Comparison of ENCODE assay signal across 9 cellular contexts in genomic region chr15:55743615-55743978, GRCh38. TPM values are rescaled to one million over a fixed set of nuclear protein-coding genes. Genes with fewer than 3 reads are reported as not detected.
A peak's percentile ranks its signal among the peaks of the same experiment; 100 is the strongest.
DNase-seq lines count a peak whose midpoint lies in the region; ATAC-seq and TF ChIP-seq lines count a peak whose summit lies in the region.
"Had no signal": no experiment of that assay in that cellular context is flagged by ENCODE, and none has a peak within 500 bp of the region (broad histone marks: within the 10 kb centered on the region; RNA-seq: fewer than 3 reads in every experiment).

No MANE protein-coding gene starts in this region.

- peak overlapping the region; percentile 21; the same call in 1 of the 2 replicates for H3K9ac ChIP-seq in HUES64 (ENCODE audit: low read depth, low read length)
- H3K9ac ChIP-seq in neural progenitor cell: no peak overlapping the region

- H3K4me1 Mint-ChIP-seq in endothelial cell (ENCODE audit: unreplicated experiment) (peaks cover 7% of the 10 kb centered on the region), neural progenitor cell (peaks cover 38% of the 10 kb centered on the region)

- H3K27me3 ChIP-seq in HUES64 (ENCODE audit: insufficient read depth, low read length): peaks cover 84% of the 10 kb centered on the region
- H3K27me3 ChIP-seq in neural progenitor cell: peaks cover 19% of the 10 kb centered on the region

- H3F3A ChIP-seq in neural progenitor cell (ENCODE audit: low read depth): peaks cover 50% of the 10 kb centered on the region

- peaks cover 49% of the 10 kb centered on the region for H3K79me2 ChIP-seq in neural progenitor cell (ENCODE audit: low read depth)

- H3K27ac Mint-ChIP-seq in endothelial cell (ENCODE audit: unreplicated experiment): peak overlapping the region; percentile 86
- peak overlapping the region; percentile 99 for H3K27ac Mint-ChIP-seq in neural progenitor cell

- H3K9me3 Mint-ChIP-seq in endothelial cell (ENCODE audit: unreplicated experiment): no peaks in the 10 kb centered on the region
- no peaks in the 10 kb centered on the region for H3K9me3 Mint-ChIP-seq in neural progenitor cell

- peak overlapping the region; percentile 91 for H3K4me3 Mint-ChIP-seq in endothelial cell (ENCODE audit: unreplicated experiment)
- H3K4me3 Mint-ChIP-seq in neural progenitor cell: peak overlapping the region; percentile 86

- H2AFZ ChIP-seq in neural progenitor cell (replicated peaks): peak overlapping the region; percentile 37

- WGBS in HUES64: 6% methylated on average over 9 of the region's 9 CpGs

- H3K4me2 ChIP-seq in neural progenitor cell: peak overlapping the region; percentile 86

- no peak for DNase-seq in AG10803 (ENCODE audit: low read depth)
- no peak for DNase-seq in endothelial cell (ENCODE audit: low spot score)
- no peak for DNase-seq in neural progenitor cell (ENCODE audit: low spot score)
- no peak for DNase-seq in ureter (ENCODE audit: low spot score)
- DNase-seq: cortex of kidney had no signal

- H3K36me3 Mint-ChIP-seq in endothelial cell (ENCODE audit: low read depth, unreplicated experiment) (peaks cover 8% of the 10 kb centered on the region), neural progenitor cell (peaks cover 3% of the 10 kb centered on the region)

- H3K27ac ChIP-seq in HUES64 (ENCODE audit: low read depth, low read length) (no peak overlapping the region), neural progenitor cell (peak overlapping the region; percentile 96)

- H3K9me3 ChIP-seq in HUES64 (ENCODE audit: insufficient read depth, low read depth, low read length) (no peaks in the 10 kb centered on the region), neural progenitor cell (ENCODE audit: low read depth) (no peaks in the 10 kb centered on the region)

- H3K4me1 ChIP-seq in HUES64 (ENCODE audit: insufficient read depth, low read length) (peaks cover 27% of the 10 kb centered on the region), neural progenitor cell (peaks cover 31% of the 10 kb centered on the region)

- H3K36me3 ChIP-seq in HUES64 (ENCODE audit: insufficient read depth, low read length) (peaks cover 3% of the 10 kb centered on the region; the same call in 1 of the 2 replicates), neural progenitor cell (peaks cover 3% of the 10 kb centered on the region)

- peaks cover 5% of the 10 kb centered on the region for H3K27me3 Mint-ChIP-seq in endothelial cell (ENCODE audit: unreplicated experiment)
- peaks cover 2% of the 10 kb centered on the region for H3K27me3 Mint-ChIP-seq in neural progenitor cell (ENCODE audit: insufficient read depth, low read depth)

- H3K4me3 ChIP-seq in AG10803 (ENCODE audit: low read length) (peak overlapping the region; percentile 56), HUES64 (ENCODE audit: low read length) (peak overlapping the region; percentile 65), neural progenitor cell (peak overlapping the region; percentile 93)

- ATAC-seq in HG03378 (IDR thresholded peaks at IDR 0.05; ENCODE audit: unreplicated experiment) (no peak), GM19023 (IDR thresholded peaks at IDR 0.05; ENCODE audit: unreplicated experiment) (no peak), HG02938 (IDR thresholded peaks at IDR 0.05; ENCODE audit: unreplicated experiment) (no peak)

- peaks cover 36% of the 10 kb centered on the region for H4K20me1 ChIP-seq in neural progenitor cell (ENCODE audit: low read depth)

- TF ChIP-seq CTCF in AG10803 (conservative IDR thresholded peaks at IDR 0.05; ENCODE audit: low read length): no peak
- TF ChIP-seq CTCF in endothelial cell (IDR thresholded peaks at IDR 0.05; ENCODE audit: unreplicated experiment): no peak
- TF ChIP-seq CTCF in neural progenitor cell (IDR thresholded peaks at IDR 0.05): no peak

RNA-seq across cellular contexts. Expression of gene PRTG, which starts 0.6 kb away (rescaled TPM):
- polyA plus RNA-seq in HUES64 (2013, experiment 1 of 2): 57.8 TPM
- polyA plus RNA-seq in HUES64 (2013, experiment 2 of 2): 75.2 TPM
- 165 TPM for total RNA-seq in endothelial cell (ENCODE audit: unreplicated experiment)
- 508 and 574 TPM in 2 replicates for total RNA-seq in neural progenitor cell (ENCODE audit: low replicate concordance)
- total RNA-seq in ureter: 3.7 TPM

Comparison
In these comparisons a context has a peak if more than half of its experiments do, and no peak if none do; other contexts are left out.
1. RNA of gene PRTG, which starts 0.6 kb away (total RNA-seq): 508 to 574 TPM in neural progenitor cell and 165 TPM in endothelial cell (single experiment); 3.7 TPM in ureter (single experiment); every median in the first group is over 10 times any median in the second.
2. Peak in every context shown above with its lines, with median percentiles within 50 percentile points of each other: H3K4me3 ChIP-seq.